In genomic region chr12:127153996-127154395, GRCh38 we compare ENCODE assay signal across 23 cellular contexts.
DNase-seq lines count a peak whose midpoint lies in the region; ATAC-seq, FAIRE-seq and TF ChIP-seq lines count a peak whose summit lies in the region.
"Had no signal": no experiment of that assay in that cellular context is flagged by ENCODE, and none has a peak within 500 bp of the region (broad histone marks: within the 10 kb centered on the region; RNA-seq: fewer than 3 reads in every experiment).

No MANE protein-coding gene starts in this region.

- H3K4me3 ChIP-seq in CD8-positive, alpha-beta memory T cell (ENCODE audit: low read length): no peak overlapping the region
- H3K4me3 ChIP-seq in K562 (peak overlapping the region; percentile 55), esophagus muscularis mucosa (no peak overlapping the region)
- H3K4me3 ChIP-seq: BLaER1 had no signal

- H3K9me3 Mint-ChIP-seq in CD8-positive, alpha-beta memory T cell: peaks cover 0 to 5% (median 0%) of the 10 kb centered on the region in 5 donors
- no peaks in the 10 kb centered on the region for H3K9me3 Mint-ChIP-seq in osteocyte (ENCODE audit: unreplicated experiment)

- no peaks in the 10 kb centered on the region for H3K9me1 ChIP-seq in K562 (ENCODE audit: control insufficient read depth, insufficient read depth, low read length)

- no peak for FAIRE-seq in K562 (lab: Jason Lieb, UNC)
- FAIRE-seq: A204.1, D721Med, G401.6, GM12891 had no signal

- H3K36me3 ChIP-seq in CD8-positive, alpha-beta memory T cell (ENCODE audit: insufficient read depth, low read length): no peaks in the 10 kb centered on the region
- H3K36me3 ChIP-seq in K562 (ENCODE audit: control insufficient read depth, insufficient read depth, low read length): peaks cover 81% of the 10 kb centered on the region
- H3K36me3 ChIP-seq in esophagus muscularis mucosa: no peaks in the 10 kb centered on the region
- H3K36me3 ChIP-seq: BE2C, BLaER1 had no signal

- no peaks in the 10 kb centered on the region for H3K27me3 ChIP-seq in CD8-positive, alpha-beta memory T cell (ENCODE audit: insufficient read depth, low read length, poor library complexity, severe bottlenecking)
- H3K27me3 ChIP-seq in K562 (ENCODE audit: control insufficient read depth in 2 of 2, insufficient read depth in 2 of 2, low read length in 2 of 2): no peaks in the 10 kb centered on the region
- H3K27me3 ChIP-seq in esophagus muscularis mucosa: no peaks in the 10 kb centered on the region
- H3K27me3 ChIP-seq: BE2C, BLaER1 had no signal

- TF ChIP-seq RAD21 in K562 (CRISPR knock-in tag; conservative IDR thresholded peaks at IDR 0.05 in 1 of 2, IDR thresholded peaks at IDR 0.05 in 1 of 2): no peak

- H3K27ac ChIP-seq in CD8-positive, alpha-beta memory T cell (ENCODE audit: low read depth, low read length): peak overlapping the region; percentile 65
- H3K27ac ChIP-seq in K562 (ENCODE audit: extremely low read depth, low read depth, low read length): peak overlapping the region; percentile 90
- H3K27ac ChIP-seq in esophagus muscularis mucosa (replicated peaks in 1 of 4): no peak overlapping the region
- H3K27ac ChIP-seq: BLaER1 had no signal

- no peaks in the 10 kb centered on the region for H3K9me3 ChIP-seq in CD8-positive, alpha-beta memory T cell (ENCODE audit: low read length)
- H3K9me3 ChIP-seq in K562 (replicated peaks; ENCODE audit: control insufficient read depth, insufficient read depth, low read depth, low read length): peaks cover 4% of the 10 kb centered on the region; the same call in 1 of the 2 replicates
- no peaks in the 10 kb centered on the region for H3K9me3 ChIP-seq in esophagus muscularis mucosa
- H3K9me3 ChIP-seq: BE2C, Caco-2 had no signal

- H3K27ac Mint-ChIP-seq in CD8-positive, alpha-beta memory T cell: no peak overlapping the region
- H3K27ac Mint-ChIP-seq in osteocyte (ENCODE audit: unreplicated experiment): no peak overlapping the region
- H3K27ac Mint-ChIP-seq: CD14-positive monocyte; CD4-positive, alpha-beta memory T cell; CD4-positive, CD25-positive, alpha-beta regulatory T cell had no signal

- DNase-seq in CD8-positive, alpha-beta memory T cell: no peak
- DNase-seq in K562 (ENCODE audit: extremely low read depth in 1 of 4, low spot score in 3 of 4) (no peak), esophagus muscularis mucosa (ENCODE audit: extremely low spot score) (peak; percentile 66), osteocyte (ENCODE audit: extremely low spot score, unreplicated experiment) (peak; percentile 67), left lobe of liver (ENCODE audit: low spot score) (no peak), activated T-cell treated with anti-CD3 and anti-CD28 coated beads for 4 hours (no peak)
- DNase-seq: 8988T; ACHN; BE2C; C1 segment of cervical spinal cord; Caco-2; Calu3; CD4-positive, alpha-beta memory T cell; CD4-positive, CD25-positive, alpha-beta regulatory T cell; DMS79 treated with DMSO at 0.1 percent for 48 hours; GF-D8 had no signal

- 35% methylated on average over 13 of the region's 15 CpGs for WGBS in K562 (ENCODE audit: insufficient coverage, low coverage, missing lambda C conversion rate)
- 93% methylated on average over 14 of the region's 15 CpGs for WGBS in esophagus muscularis mucosa

- no peaks in the 10 kb centered on the region for H3K4me1 Mint-ChIP-seq in CD8-positive, alpha-beta memory T cell
- no peaks in the 10 kb centered on the region for H3K4me1 Mint-ChIP-seq in osteocyte (ENCODE audit: unreplicated experiment)
- H3K4me1 Mint-ChIP-seq: CD14-positive monocyte; CD4-positive, alpha-beta memory T cell; CD4-positive, CD25-positive, alpha-beta regulatory T cell had no signal

- POLR2A ChIA-PET in CD8-positive, alpha-beta memory T cell (lab: Charles Lee): no interaction called here
- POLR2A ChIA-PET in K562 (lab: Yijun Ruan, JAX): no interaction called here

- H4K20me1 ChIP-seq in K562 (replicated peaks; ENCODE audit: control insufficient read depth, insufficient read depth, low read length): no peaks in the 10 kb centered on the region
- H4K20me1 ChIP-seq: BLaER1 had no signal

- in situ Hi-C loops in K562 (cut with MboI): no loop called here

- H3K36me3 Mint-ChIP-seq in CD8-positive, alpha-beta memory T cell: no peaks in the 10 kb centered on the region
- H3K36me3 Mint-ChIP-seq in osteocyte (ENCODE audit: unreplicated experiment): no peaks in the 10 kb centered on the region
- H3K36me3 Mint-ChIP-seq: CD14-positive monocyte; CD4-positive, alpha-beta memory T cell; CD4-positive, CD25-positive, alpha-beta regulatory T cell had no signal

- peak overlapping the region; percentile 80 for H3K4me2 ChIP-seq in K562 (ENCODE audit: insufficient read depth, low read length)
- H3K4me2 ChIP-seq: BLaER1 had no signal

- no peak overlapping the region for H2AFZ ChIP-seq in K562 (ENCODE audit: low read depth, low read length)

- TSS peak; percentile 15 for BruUV-seq in K562 (replicated peaks; lab: Mats Ljungman, UMichigan)

- CTCF ChIA-PET in CD8-positive, alpha-beta memory T cell (lab: Charles Lee): no interaction called here
- CTCF ChIA-PET in K562 (lab: Yijun Ruan, JAX; ENCODE audit: low intra/inter-chr PET ratio): no interaction called here

- intact Hi-C loops in K562 (cut with micrococcal nuclease): loop anchor here (10.0 kb wide), 1 partner anchor 89 kb away; no protein-coding TSS in a partner anchor
- intact Hi-C loops in esophagus muscularis mucosa (cut with DNase I): no loop called here

- TF ChIP-seq EP300 in K562 (IDR thresholded peaks at IDR 0.05; ENCODE audit: low read length) (no peak), esophagus muscularis mucosa (IDR thresholded peaks at IDR 0.05) (no peak)

- 0 out of 2 replicates have a peak, but pooled peaks have one; percentile 30 for TF ChIP-seq POLR2A in K562 (conservative IDR thresholded peaks at IDR 0.05)
- no peak for TF ChIP-seq POLR2A in esophagus muscularis mucosa (IDR thresholded peaks at IDR 0.05; ENCODE audit: low read depth)

- no peak for ATAC-seq in K562
- ATAC-seq in left lobe of liver: no peak
- ATAC-seq in GM18909 (IDR thresholded peaks at IDR 0.05; ENCODE audit: poor library complexity, unreplicated experiment): no peak

- peaks cover 2 to 7% of the 10 kb centered on the region in 2 donors for H3K27me3 Mint-ChIP-seq in CD8-positive, alpha-beta memory T cell
- H3K27me3 Mint-ChIP-seq in osteocyte (ENCODE audit: unreplicated experiment): no peaks in the 10 kb centered on the region

- H3K79me2 ChIP-seq in K562 (ENCODE audit: control insufficient read depth, insufficient read depth, low read length): peaks cover 96% of the 10 kb centered on the region

- TF ChIP-seq CTCF in K562 (IDR thresholded peaks at IDR 0.05 in 2 of 3, conservative IDR thresholded peaks at IDR 0.05 in 1 of 3; ENCODE audit: insufficient read depth in 2 of 3, low read depth in 1 of 3, low read length in 3 of 3) (no peak), esophagus muscularis mucosa (IDR thresholded peaks at IDR 0.05) (no peak), osteocyte (IDR thresholded peaks at IDR 0.05) (no peak)

- H3K9ac ChIP-seq in K562 (ENCODE audit: insufficient read depth in 1 of 2, low read depth in 2 of 2, low read length in 2 of 2): peak overlapping the region; percentile 79 to 91
- H3K9ac ChIP-seq: BLaER1 had no signal

- H3K4me1 ChIP-seq in CD8-positive, alpha-beta memory T cell (ENCODE audit: insufficient read depth, low read length): no peaks in the 10 kb centered on the region
- H3K4me1 ChIP-seq in K562 (replicated peaks in 1 of 2; ENCODE audit: control insufficient read depth in 2 of 2, insufficient read depth in 2 of 2, low read length in 2 of 2) (peaks cover 3 to 10% of the 10 kb centered on the region in 2 experiments; a peak in 2 of 5 replicates), esophagus muscularis mucosa (no peaks in the 10 kb centered on the region)
- H3K4me1 ChIP-seq: BE2C, BLaER1, Caco-2 had no signal

- no peak overlapping the region for H3K4me3 Mint-ChIP-seq in CD8-positive, alpha-beta memory T cell
- H3K4me3 Mint-ChIP-seq in osteocyte (ENCODE audit: unreplicated experiment): no peak overlapping the region
- H3K4me3 Mint-ChIP-seq: CD14-positive monocyte; CD4-positive, alpha-beta memory T cell; CD4-positive, CD25-positive, alpha-beta regulatory T cell had no signal

TF ChIP-seq in K562, 482 proteins besides CTCF, POLR2A, EP300 and RAD21 (continues in another document):
- TF ChIP-seq PHB2 (IDR thresholded peaks at IDR 0.05; ENCODE audit: low read depth): no peak
- TF ChIP-seq DDX20 (tag; IDR thresholded peaks at IDR 0.05; ENCODE audit: low read depth): no peak
- TF ChIP-seq PTRF (tag; IDR thresholded peaks at IDR 0.05): no peak
- TF ChIP-seq ZBTB43 (CRISPR knock-in tag; IDR thresholded peaks at IDR 0.05): 0 out of 2 replicates have a peak, but pooled peaks have one; percentile 49
- TF ChIP-seq ZBTB26 (CRISPR knock-in tag; IDR thresholded peaks at IDR 0.05): no peak

Comparison
In these comparisons a context has a peak if more than half of its experiments do, and no peak if none do; other contexts are left out.
1. DNase-seq: peak in esophagus muscularis mucosa (single experiment) and osteocyte (single experiment); none in CD8-positive, alpha-beta memory T cell (0 of 5), K562 (0 of 4), left lobe of liver (single experiment) and activated T-cell treated with anti-CD3 and anti-CD28 coated beads for 4 hours (single experiment).
2. H3K27ac ChIP-seq: peak in CD8-positive, alpha-beta memory T cell (single experiment) and K562 (single experiment); none in esophagus muscularis mucosa (0 of 4).